ENCODE assay signal across 26 cellular contexts in genomic region chr2:213723707-213724106, GRCh38.
"Had no signal": no experiment of that assay in that cellular context is flagged by ENCODE, and none has a peak within 500 bp of the region (broad histone marks: within the 10 kb centered on the region; RNA-seq: fewer than 3 reads in every experiment).

No MANE protein-coding gene starts in this region.

- H3K4me1 Mint-ChIP-seq: activated CD4-positive, alpha-beta T cell treated with anti-CD3 and anti-CD28 coated beads, Interleukin-2, amount 10 ng/mL, durations not matched to agents 7 days and 5 days; naive thymus-derived CD4-positive, alpha-beta T cell; stimulated activated naive CD8-positive, alpha-beta T cell treated with anti-CD3 and anti-CD28 coated beads, Interleukin-15, amount 100 ng/mL, for 72 hours had no signal

- H3K36me3 ChIP-seq: brain microvascular endothelial cell, gastrocnemius medialis, heart left ventricle, left ventricle myocardium inferior, ovary, suprapubic skin, transverse colon, vagina had no signal

- H3K9me3 ChIP-seq: gastrocnemius medialis, ovary, psoas muscle, transverse colon, vagina had no signal

- H3K4me3 ChIP-seq: gastrocnemius medialis, heart left ventricle, left ventricle myocardium inferior, ovary, psoas muscle, skin epidermis, suprapubic skin, transverse colon, vagina had no signal

- H3K4me1 ChIP-seq: gastrocnemius medialis, heart left ventricle, left ventricle myocardium inferior, psoas muscle, suprapubic skin, transverse colon, vagina had no signal

- H3K36me3 Mint-ChIP-seq: naive thymus-derived CD4-positive, alpha-beta T cell had no signal

- DNase-seq: activated CD4-positive, alpha-beta T cell treated with anti-CD3 and anti-CD28 coated beads, Interleukin-2, amount 10 ng/mL, durations not matched to agents 7 days and 5 days; activated CD8-positive, alpha-beta memory T cell treated with anti-CD3 and anti-CD28 coated beads, Interleukin-2, amount 50 U/mL, for 4 hours; activated CD8-positive, alpha-beta T cell treated with anti-CD3 and anti-CD28 coated beads, Interleukin-2, amount 10 ng/mL, durations not matched to agents 7 days and 5 days; activated naive CD4-positive, alpha-beta T cell treated with anti-CD3 and anti-CD28 coated beads for 36 hours; activated T-cell treated with anti-CD3 and anti-CD28 coated beads, Interleukin-2, amount 50 U/mL, for 4 hours; aorta; brain microvascular endothelial cell; central memory CD4-positive, alpha-beta T cell; gastrocnemius medialis; heart left ventricle; left ventricle myocardium inferior; mammary epithelial cell; naive thymus-derived CD4-positive, alpha-beta T cell; ovary; psoas muscle; stimulated activated CD4-positive, alpha-beta T cell treated with anti-CD3 and anti-CD28 coated beads, Interleukin-4, amount 100 ng/mL, for 1 hour; stimulated activated naive CD8-positive, alpha-beta T cell treated with anti-CD3 and anti-CD28 coated beads, Interleukin-15, amount 100 ng/mL, for 72 hours; T-helper 9 cell; transverse colon had no signal

- H3K27me3 ChIP-seq: brain microvascular endothelial cell, gastrocnemius medialis, heart left ventricle, ovary, suprapubic skin, transverse colon, vagina had no signal

- H3K27ac Mint-ChIP-seq: activated CD4-positive, alpha-beta T cell treated with anti-CD3 and anti-CD28 coated beads, Interleukin-2, amount 10 ng/mL, durations not matched to agents 7 days and 5 days; activated CD8-positive, alpha-beta T cell treated with anti-CD3 and anti-CD28 coated beads, Interleukin-2, amount 10 ng/mL, durations not matched to agents 7 days and 5 days; activated naive CD4-positive, alpha-beta T cell treated with anti-CD3 and anti-CD28 coated beads for 36 hours; naive thymus-derived CD4-positive, alpha-beta T cell; stimulated activated naive CD8-positive, alpha-beta T cell treated with anti-CD3 and anti-CD28 coated beads, Interleukin-15, amount 100 ng/mL, for 72 hours had no signal

- H3K9me3 Mint-ChIP-seq: activated CD4-positive, alpha-beta T cell treated with anti-CD3 and anti-CD28 coated beads, Interleukin-2, amount 10 ng/mL, durations not matched to agents 7 days and 5 days had no signal

- H3K27ac ChIP-seq: brain microvascular endothelial cell, gastrocnemius medialis, heart left ventricle, left ventricle myocardium inferior, ovary, psoas muscle, skin epidermis, suprapubic skin, transverse colon, vagina had no signal

- FAIRE-seq: colon had no signal

- H3K27me3 Mint-ChIP-seq: activated CD4-positive, alpha-beta T cell treated with anti-CD3 and anti-CD28 coated beads, Interleukin-2, amount 10 ng/mL, durations not matched to agents 7 days and 5 days; naive thymus-derived CD4-positive, alpha-beta T cell; stimulated activated naive CD8-positive, alpha-beta T cell treated with anti-CD3 and anti-CD28 coated beads, Interleukin-15, amount 100 ng/mL, for 72 hours had no signal

- H3K4me3 Mint-ChIP-seq: activated CD4-positive, alpha-beta T cell treated with anti-CD3 and anti-CD28 coated beads, Interleukin-2, amount 10 ng/mL, durations not matched to agents 7 days and 5 days; activated CD8-positive, alpha-beta T cell treated with anti-CD3 and anti-CD28 coated beads, Interleukin-2, amount 10 ng/mL, durations not matched to agents 7 days and 5 days; activated naive CD4-positive, alpha-beta T cell treated with anti-CD3 and anti-CD28 coated beads for 36 hours; activated T-cell treated with anti-CD3 and anti-CD28 coated beads, Interleukin-2, amount 50 U/mL, for 4 hours; naive thymus-derived CD4-positive, alpha-beta T cell; stimulated activated naive CD8-positive, alpha-beta T cell treated with anti-CD3 and anti-CD28 coated beads, Interleukin-15, amount 100 ng/mL, for 72 hours had no signal

- ATAC-seq: activated CD4-positive, CD25-positive, alpha-beta regulatory T cell treated with anti-CD3 and anti-CD28 coated beads, Interleukin-2, amount 50 U/mL, for 24 hours; activated CD8-positive, alpha-beta T cell treated with anti-CD3 and anti-CD28 coated beads, Interleukin-2, amount 10 ng/mL, durations not matched to agents 7 days and 5 days; activated T-cell treated with anti-CD3 and anti-CD28 coated beads, Interleukin-2, amount 50 U/mL, for 4 hours; esophagus mucosa; gastrocnemius medialis; heart left ventricle; naive thymus-derived CD4-positive, alpha-beta T cell; psoas muscle; right cardiac atrium; stimulated activated naive CD8-positive, alpha-beta T cell treated with anti-CD3 and anti-CD28 coated beads, Interleukin-15, amount 100 ng/mL, for 72 hours had no signal
